ENCODE assay signal across 8 cellular contexts in the genomic region with DNA sequence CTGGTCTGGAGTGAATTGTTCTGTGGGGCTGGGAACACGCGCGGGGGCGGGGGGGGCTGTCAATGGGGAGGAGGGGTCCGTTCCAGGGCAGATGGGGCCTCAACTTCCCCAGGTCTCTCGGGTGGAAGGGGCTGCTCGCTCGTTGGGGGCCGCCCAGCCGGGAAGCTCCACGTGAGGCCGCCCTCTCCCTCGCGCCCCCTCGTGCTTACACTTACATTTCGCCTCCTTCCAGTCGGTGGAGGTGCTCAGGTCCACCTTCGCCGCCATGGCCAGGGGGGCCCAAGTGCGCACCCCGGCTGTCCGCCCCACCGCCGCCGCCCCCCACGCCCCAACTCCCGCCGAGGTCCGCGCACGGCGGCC. TPM values are rescaled to one million over a fixed set of nuclear protein-coding genes. Genes with fewer than 3 reads are reported as not detected.
DNase-seq lines count a peak whose midpoint lies in the region; ATAC-seq and TF ChIP-seq lines count a peak whose summit lies in the region.

No MANE protein-coding gene starts in this region.

- peak overlapping the region; percentile 73 for H3K4me3 Mint-ChIP-seq in T-helper 1 cell treated with Interleukin-12 subunit alpha and Interleukin-12 subunit beta and Interleukin-4 antibody, amounts not matched to agents 30 μg/mL and 1 μg/mL, for 36 hours

- peak overlapping the region; percentile 68 for H3K4me3 ChIP-seq in NT2/D1 (ENCODE audit: insufficient read length, low read depth)
- peak overlapping the region; percentile 54 for H3K4me3 ChIP-seq in mononuclear cell (ENCODE audit: low read length)
- H3K4me3 ChIP-seq in uterus: peak overlapping the region; percentile 53 to 63

- peaks cover 4% of the 10 kb centered on the region for H3K4me1 Mint-ChIP-seq in T-helper 1 cell treated with Interleukin-12 subunit alpha and Interleukin-12 subunit beta and Interleukin-4 antibody, amounts not matched to agents 30 μg/mL and 1 μg/mL, for 36 hours (ENCODE audit: low read depth)

- intact Hi-C loops in uterus (cut with DNase I; ENCODE audit: low total_unique reads): no loop called here

- H3K27me3 Mint-ChIP-seq in T-helper 1 cell treated with Interleukin-12 subunit alpha and Interleukin-12 subunit beta and Interleukin-4 antibody, amounts not matched to agents 30 μg/mL and 1 μg/mL, for 36 hours (ENCODE audit: low read depth): no peaks in the 10 kb centered on the region

- peaks cover 8% of the 10 kb centered on the region for H3K4me1 ChIP-seq in NT2/D1 (ENCODE audit: insufficient read depth, insufficient read length)
- peaks cover 14% of the 10 kb centered on the region for H3K4me1 ChIP-seq in mononuclear cell (ENCODE audit: insufficient read depth, low read length)
- H3K4me1 ChIP-seq in uterus: peaks cover 0 to 10% of the 10 kb centered on the region in 2 donors

- no peaks in the 10 kb centered on the region for H3K9me3 Mint-ChIP-seq in T-helper 1 cell treated with Interleukin-12 subunit alpha and Interleukin-12 subunit beta and Interleukin-4 antibody, amounts not matched to agents 30 μg/mL and 1 μg/mL, for 36 hours

- H3K27ac Mint-ChIP-seq in T-helper 1 cell treated with Interleukin-12 subunit alpha and Interleukin-12 subunit beta and Interleukin-4 antibody, amounts not matched to agents 30 μg/mL and 1 μg/mL, for 36 hours: no peak overlapping the region

- H3K27ac ChIP-seq in cingulate gyrus (ENCODE audit: low read depth, low read length) (peak overlapping the region; percentile 75), uterus (peak overlapping the region; percentile 68)

- H3K36me3 ChIP-seq in NT2/D1 (ENCODE audit: insufficient read depth, insufficient read length, low read length) (no peaks in the 10 kb centered on the region), uterus (no peaks in the 10 kb centered on the region)

- ATAC-seq in HG02678 (IDR thresholded peaks at IDR 0.05; ENCODE audit: unreplicated experiment): no peak

- peaks cover 1% of the 10 kb centered on the region for H3K36me3 Mint-ChIP-seq in T-helper 1 cell treated with Interleukin-12 subunit alpha and Interleukin-12 subunit beta and Interleukin-4 antibody, amounts not matched to agents 30 μg/mL and 1 μg/mL, for 36 hours (ENCODE audit: low read depth)

- no peak for TF ChIP-seq POLR2A in uterus (IDR thresholded peaks at IDR 0.05)

- peaks cover 6% of the 10 kb centered on the region; the same call in 1 of the 2 replicates for H3K9me3 ChIP-seq in NT2/D1 (ENCODE audit: insufficient read depth, low read length)
- no peaks in the 10 kb centered on the region for H3K9me3 ChIP-seq in mononuclear cell (ENCODE audit: low read depth, low read length)
- H3K9me3 ChIP-seq in uterus: no peaks in the 10 kb centered on the region

- H3K9ac ChIP-seq in NT2/D1 (ENCODE audit: insufficient read length, low read depth): peak overlapping the region; percentile 81

- H3K27me3 ChIP-seq in NT2/D1 (ENCODE audit: insufficient read depth, insufficient read length) (peaks cover 8% of the 10 kb centered on the region), mononuclear cell (ENCODE audit: insufficient read depth, low read length) (no peaks in the 10 kb centered on the region), uterus (no peaks in the 10 kb centered on the region)

- TF ChIP-seq CTCF in uterus (IDR thresholded peaks at IDR 0.05): peak in 1 of 4 experiments; percentile 7

- DNase-seq in T-helper 1 cell (no peak), NT2/D1 (ENCODE audit: low read depth, low spot score) (no peak), uterus (no peak), superior temporal gyrus (ENCODE audit: extremely low spot score) (no peak)

RNA-seq across cellular contexts. Expression of gene MACROD1, which starts 0.5 kb away (rescaled TPM):
- total RNA-seq in mononuclear cell: 4.0 TPM
- total RNA-seq in uterus: 10 to 100 TPM in 1 of 4 donors, 1 to 10 TPM in 3; 1.8 to 27.1 (median 6.6) TPM

RNA-seq across cellular contexts. Expression of gene STIP1, which starts 20.5 kb away (rescaled TPM):
- total RNA-seq in mononuclear cell (36.8 TPM), uterus (100 to 1,000 TPM in 1 of 4 donors, 10 to 100 TPM in 3; 20.9 to 101 (median 83.8) TPM)

RNA-seq across cellular contexts. Expression of gene FERMT3, which starts 41.1 kb away (rescaled TPM):
- total RNA-seq in mononuclear cell (105 TPM), uterus (10 to 100 TPM in 2 of 4 donors, 1 to 10 TPM in 2; 3.1 to 50.3 (median 9.3) TPM)
